ENCODE assay signal across 15 cellular contexts in genomic region chr6:12578097-12578496, GRCh38.
"Had no signal": no experiment of that assay in that cellular context is flagged by ENCODE, and none has a peak within 500 bp of the region (broad histone marks: within the 10 kb centered on the region; RNA-seq: fewer than 3 reads in every experiment).

No MANE protein-coding gene starts in this region.

- H3K36me3 Mint-ChIP-seq: activated CD4-positive, alpha-beta memory T cell treated with anti-CD3 and anti-CD28 coated beads for 36 hours; activated naive CD8-positive, alpha-beta T cell; naive thymus-derived CD8-positive, alpha-beta T cell had no signal

- H3K4me3 Mint-ChIP-seq: activated CD4-positive, alpha-beta memory T cell treated with anti-CD3 and anti-CD28 coated beads for 36 hours; activated naive CD8-positive, alpha-beta T cell; activated T-cell treated with anti-CD3 and anti-CD28 coated beads, Interleukin-2, amount 50 U/mL, for 4 hours; naive thymus-derived CD8-positive, alpha-beta T cell had no signal

- H3K27me3 ChIP-seq: colonic mucosa, right lobe of liver had no signal

- ATAC-seq: activated T-cell treated with anti-CD3 and anti-CD28 coated beads, Interleukin-2, amount 50 U/mL, for 4 hours; left cardiac atrium; lower lobe of right lung; mucosa of descending colon; naive thymus-derived CD8-positive, alpha-beta T cell; psoas muscle; right lobe of liver had no signal

- H3K4me3 ChIP-seq: colonic mucosa, lower lobe of right lung, mucosa of descending colon, psoas muscle, right lobe of liver had no signal

- H3K4me1 ChIP-seq: colonic mucosa, psoas muscle, right lobe of liver had no signal

- H3K9me3 Mint-ChIP-seq: activated CD4-positive, alpha-beta memory T cell treated with anti-CD3 and anti-CD28 coated beads for 36 hours; activated T-cell treated with anti-CD3 and anti-CD28 coated beads, Interleukin-2, amount 50 U/mL, for 4 hours; naive thymus-derived CD8-positive, alpha-beta T cell had no signal

- H3K36me3 ChIP-seq: colonic mucosa, lower lobe of right lung, right lobe of liver had no signal

- H3K27ac ChIP-seq: colonic mucosa, lower lobe of right lung, psoas muscle, right lobe of liver had no signal

- H3K9me3 ChIP-seq: colonic mucosa, lower lobe of right lung, mucosa of descending colon, psoas muscle, right lobe of liver had no signal

- H3K27ac Mint-ChIP-seq: activated CD4-positive, alpha-beta memory T cell treated with anti-CD3 and anti-CD28 coated beads for 36 hours; activated naive CD8-positive, alpha-beta T cell; naive thymus-derived CD8-positive, alpha-beta T cell had no signal

- DNase-seq: activated CD4-positive, alpha-beta memory T cell treated with anti-CD3 and anti-CD28 coated beads for 36 hours; activated CD4-positive, alpha-beta T cell treated with anti-CD3 and anti-CD28 coated beads for 1 hour; activated gamma-delta T cell; activated T-cell treated with anti-CD3 and anti-CD28 coated beads, Interleukin-2, amount 50 U/mL, for 4 hours; aorta; colonic mucosa; left cardiac atrium; lower lobe of right lung; mucosa of descending colon; naive thymus-derived CD8-positive, alpha-beta T cell; psoas muscle; right lobe of liver; stimulated activated CD4-positive, alpha-beta T cell treated with anti-CD3 and anti-CD28 coated beads, Interleukin-2, amount 100 ng/mL, for 24 hours; stimulated activated naive CD4-positive, alpha-beta T cell treated with Interleukin-2 at 50 U/mL for 16 hours had no signal

- H3K4me1 Mint-ChIP-seq: naive thymus-derived CD8-positive, alpha-beta T cell had no signal
